Comparison of ENCODE assay signal across 26 cellular contexts in genomic region chr14:104113631-104114420, GRCh38. TPM values are rescaled to one million over a fixed set of nuclear protein-coding genes. Genes with fewer than 3 reads are reported as not detected.
DNase-seq lines count a peak whose midpoint lies in the region; ATAC-seq, FAIRE-seq and TF ChIP-seq lines count a peak whose summit lies in the region.
"Had no signal": no experiment of that assay in that cellular context is flagged by ENCODE, and none has a peak within 500 bp of the region (broad histone marks: within the 10 kb centered on the region; RNA-seq: fewer than 3 reads in every experiment).

No MANE protein-coding gene starts in this region.

- intact Hi-C loops in Right ventricle myocardium superior (cut with DNase I) (no loop called here), pancreas (cut with DNase I) (no loop called here)

- CTCF ChIA-PET in HEK293 (lab: Yijun Ruan, JAX), result no interaction called here

- TF ChIP-seq CTCF in HEK293 (tag by site-specific recombination; IDR thresholded peaks at IDR 0.05) (no peak), pancreas (IDR thresholded peaks at IDR 0.05) (no peak)

- FAIRE-seq in pancreas (lab: Jason Lieb, UNC), result no peak

- H3K4me1 ChIP-seq in HEK293 (ENCODE audit: control insufficient read depth, insufficient read depth, low read length), result no peaks in the 10 kb centered on the region; the same call in 1 of the 2 replicates
- peaks cover 0 to 7% (median 0%) of the 10 kb centered on the region in 3 donors for H3K4me1 ChIP-seq in pancreas

- H3K27me3 ChIP-seq in pancreas, result no peaks in the 10 kb centered on the region

- POLR2A ChIA-PET in HEK293 (lab: Yijun Ruan, JAX), result no interaction called here

- ATAC-seq in Right ventricle myocardium superior (ENCODE audit: poor library complexity), result no peak
- ATAC-seq in pancreas, result no peak
- ATAC-seq in GM19463 (IDR thresholded peaks at IDR 0.05; ENCODE audit: unreplicated experiment), result no peak
- no peak for ATAC-seq in GM19035 (IDR thresholded peaks at IDR 0.05; ENCODE audit: unreplicated experiment)
- ATAC-seq: left colon, mucosa of descending colon had no signal

- no peak overlapping the region for H3K4me3 ChIP-seq in HEK293 (ENCODE audit: low read depth, low read length)
- H3K4me3 ChIP-seq in pancreas, result no peak overlapping the region
- H3K4me3 ChIP-seq: adrenal gland, cardiac muscle cell, dorsolateral prefrontal cortex, mucosa of descending colon, PC-9, sigmoid colon, SK-N-MC, uterus had no signal

- H3K9me3 ChIP-seq in HEK293 (ENCODE audit: control insufficient read depth, insufficient read depth, low read depth, low read length) (no peaks in the 10 kb centered on the region), pancreas (no peaks in the 10 kb centered on the region)
- H3K9me3 ChIP-seq: adrenal gland, Caco-2, mucosa of descending colon, neutrophil, sigmoid colon, uterus had no signal

- 45 to 67% methylated on average over 23 of the region's 23 CpGs for WGBS in pancreas, 2 donors

- H3K36me3 ChIP-seq in HEK293 (ENCODE audit: control insufficient read depth in 2 of 2, insufficient read depth in 1 of 2, low read length in 2 of 2) (no peaks in the 10 kb centered on the region), pancreas (no peaks in the 10 kb centered on the region)
- H3K36me3 ChIP-seq: adrenal gland, cardiac muscle cell, neutrophil, sigmoid colon, uterus had no signal

- no peak overlapping the region for H3K27ac ChIP-seq in HEK293 (ENCODE audit: extremely low read depth, low read depth, low read length)
- no peak overlapping the region for H3K27ac ChIP-seq in pancreas
- H3K27ac ChIP-seq: adrenal gland, cardiac muscle cell, dorsolateral prefrontal cortex, neutrophil, PC-9, sigmoid colon, SK-N-MC, uterus had no signal

- DNase-seq in activated CD4-positive, CD25-positive, alpha-beta regulatory T cell treated with anti-CD3 and anti-CD28 coated beads, Interleukin-2, amount 50 U/mL, for 72 hours, result peak; percentile 29
- no peak for DNase-seq in activated CD4-positive, CD25-positive, alpha-beta regulatory T cell (lab: John Stamatoyannopoulos, UW)
- DNase-seq in Right ventricle myocardium superior, result peak; percentile 20
- DNase-seq in pancreas, result peak in 4 of 6 donors; percentile 11 to 69 (median 42)
- DNase-seq in NCI-H146 treated with DMSO at 0.1 percent for 48 hours (lab: John Stamatoyannopoulos, UW; ENCODE audit: unreplicated experiment), result no peak
- DNase-seq: 8988T, erythroblast, GOT3, NCI-H1417, NCI-H774, PC-9, sigmoid colon, uterus had no signal

TF ChIP-seq in HEK293, 187 proteins besides CTCF, POLR2A, EP300 and RAD21:
- TF ChIP-seq ZNF211 (tag by site-specific recombination; IDR thresholded peaks at IDR 0.05; ENCODE audit: low read depth), result no peak
- TF ChIP-seq ZFHX2 (tag by site-specific recombination; conservative IDR thresholded peaks at IDR 0.05), result peak; percentile 75
- TF ChIP-seq YY2 (tag by site-specific recombination; IDR thresholded peaks at IDR 0.05), result no peak
- 0 out of 2 replicates have a peak, but pooled peaks have one; percentile 33 for TF ChIP-seq SCRT2 (tag by site-specific recombination; IDR thresholded peaks at IDR 0.05)

RNA-seq across cellular contexts. Expression of gene KIF26A, which starts 24.6 kb away (rescaled TPM):
- 6.3 TPM for total RNA-seq in Right ventricle myocardium superior
- total RNA-seq in pancreas, result 10 to 100 TPM in 2 of 6 donors, 1 to 10 TPM in 4; 5.3 to 13.2 (median 8.4) TPM
- 1 to 10 TPM; 3.6 to 4.3 TPM for polyA plus RNA-seq in pancreas

RNA-seq across cellular contexts. Expression of gene ASPG, which starts 28.3 kb away (rescaled TPM):
- 44.1 TPM for total RNA-seq in Right ventricle myocardium superior
- under 1 TPM in 4 of 6 donors, not detected in 2; 0.16 to 0.52 (median 0.19) TPM for total RNA-seq in pancreas
- polyA plus RNA-seq in pancreas, result under 1 TPM; 0.27 to 0.68 TPM
- total RNA-seq: activated CD8-positive, alpha-beta memory T cell treated with anti-CD3 and anti-CD28 coated beads for 36 hours; Caco-2; PC-9; T-helper 2 cell treated with Interferon-gamma antibody and Interleukin-4, amounts not matched to agents 100 ng/mL and 5 ng/mL, for 36 hours had no signal

Comparison
In these comparisons a context has a peak if more than half of its experiments do, and no peak if none do; other contexts are left out.
1. DNase-seq: peak in activated CD4-positive, CD25-positive, alpha-beta regulatory T cell treated with anti-CD3 and anti-CD28 coated beads, Interleukin-2, amount 50 U/mL, for 72 hours (single experiment), Right ventricle myocardium superior (single experiment) and pancreas (4 of 6); none in activated CD4-positive, CD25-positive, alpha-beta regulatory T cell (0 of 4) and NCI-H146 treated with DMSO at 0.1 percent for 48 hours (single experiment).
2. RNA of gene ASPG, which starts 28.3 kb away (total RNA-seq): 44.1 TPM in Right ventricle myocardium superior (single experiment); 0.16 to 0.52 TPM in pancreas; every median in the first group is over 10 times any median in the second.